In the genomic region with DNA sequence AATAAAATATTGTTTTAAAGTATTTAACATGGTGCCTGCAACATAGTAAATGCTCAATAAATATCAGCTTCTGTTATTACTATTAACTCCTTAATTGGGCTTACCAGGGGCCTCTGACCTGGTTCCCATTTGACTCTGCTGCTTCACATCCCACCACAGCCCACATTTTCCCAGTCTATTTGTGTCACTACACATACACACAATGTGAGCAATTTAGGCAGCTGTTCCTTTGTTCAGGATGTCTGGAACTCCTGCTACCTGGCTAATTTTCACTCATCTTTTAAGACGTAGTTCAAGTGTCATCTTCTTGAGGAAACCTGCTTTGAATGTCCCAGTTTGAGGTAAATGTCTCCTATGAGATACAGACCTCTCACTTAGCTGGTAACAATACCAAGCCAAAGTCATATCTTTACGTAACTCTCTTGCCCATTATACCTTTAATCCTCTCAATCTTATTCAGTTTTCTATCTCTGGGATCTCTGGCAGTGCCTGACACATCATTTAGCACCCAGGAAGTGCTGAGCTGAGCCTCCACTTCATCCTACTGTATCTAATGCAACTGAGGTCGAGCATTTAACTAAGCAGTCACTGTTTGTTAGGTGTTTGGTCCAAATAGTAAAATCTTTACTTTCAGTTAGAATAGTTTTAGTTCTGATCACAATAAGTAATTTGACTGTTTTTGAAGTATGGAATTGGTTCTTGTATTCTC, we compare ENCODE assay signal across 11 cellular contexts. TPM values are rescaled to one million over a fixed set of nuclear protein-coding genes. Genes with fewer than 3 reads are reported as not detected.
A peak's percentile ranks its signal among the peaks of the same experiment; 100 is the strongest.
DNase-seq lines count a peak whose midpoint lies in the region; ATAC-seq and TF ChIP-seq lines count a peak whose summit lies in the region.
"Had no signal": no experiment of that assay in that cellular context is flagged by ENCODE, and none has a peak within 500 bp of the region (broad histone marks: within the 10 kb centered on the region; RNA-seq: fewer than 3 reads in every experiment).

No MANE protein-coding gene starts in this region.

- H3K4me1 ChIP-seq in gastroesophageal sphincter: peaks cover 16 to 83% (median 18%) of the 10 kb centered on the region in 3 donors
- H3K4me1 ChIP-seq: prostate gland had no signal

- CTCF ChIA-PET in activated CD8-positive, alpha-beta memory T cell treated with anti-CD3 and anti-CD28 coated beads, Interleukin-2, amount 10 ng/mL, durations not matched to agents 7 days and 5 days (lab: Charles Lee): interaction anchor here (1.0 to 2.3 kb wide), 3 partner anchors 21 to 48 kb away, joined by 3 to 8 read pairs (median 6); no protein-coding TSS in a partner anchor
- CTCF ChIA-PET in activated B cell treated with CpG ODN at 0.5 μM for 24 hours (lab: Charles Lee): interaction anchor here (1.3 to 1.9 kb wide), 2 partner anchors 18 to 32 kb away, joined by 3 to 7 read pairs; no protein-coding TSS in a partner anchor

- H3K4me3 ChIP-seq in gastroesophageal sphincter: peak overlapping the region; percentile 1 to 99
- H3K4me3 ChIP-seq: prostate gland had no signal

- no peak for DNase-seq in activated CD8-positive, alpha-beta memory T cell treated with anti-CD3 and anti-CD28 coated beads, Interleukin-2, amount 10 ng/mL, durations not matched to agents 7 days and 5 days
- no peak for DNase-seq in activated CD8-positive, alpha-beta memory T cell treated with anti-CD3 and anti-CD28 coated beads, Interleukin-2, amount 50 U/mL, for 4 hours
- no peak for DNase-seq in activated B cell treated with CpG ODN at 0.5 μM for 24 hours
- DNase-seq in stimulated activated naive B cell treated with anti-CD40 and anti-IgM and Interleukin-4, amounts not matched to agents 10 μg/mL and 1 μg/mL and 100 μg/mL, for 72 hours: no peak
- DNase-seq in occipital lobe (lab: John Stamatoyannopoulos, UW): no peak
- no peak for DNase-seq in hepatic stellate cell (ENCODE audit: low spot score)
- DNase-seq in SW480 (ENCODE audit: low spot score): no peak
- DNase-seq: amniotic stem cell, NCI-H1694 treated with DMSO at 0.1 percent for 48 hours had no signal

- H3K27me3 ChIP-seq in gastroesophageal sphincter: no peaks in the 10 kb centered on the region

- no peaks in the 10 kb centered on the region for H3K9me3 ChIP-seq in gastroesophageal sphincter
- H3K9me3 ChIP-seq: prostate gland had no signal

- peaks cover 34% of the 10 kb centered on the region for H3K36me3 Mint-ChIP-seq in activated CD8-positive, alpha-beta memory T cell treated with anti-CD3 and anti-CD28 coated beads, Interleukin-2, amount 10 ng/mL, durations not matched to agents 7 days and 5 days
- peaks cover 64% of the 10 kb centered on the region for H3K36me3 Mint-ChIP-seq in activated B cell treated with CpG ODN at 0.5 μM for 24 hours (ENCODE audit: low read depth)
- peaks cover 15 to 35% of the 10 kb centered on the region in 2 donors for H3K36me3 Mint-ChIP-seq in stimulated activated naive B cell treated with anti-CD40 and anti-IgM and Interleukin-4, amounts not matched to agents 10 μg/mL and 1 μg/mL and 100 μg/mL, for 72 hours

- H3K27ac ChIP-seq in gastroesophageal sphincter: peak overlapping the region; percentile 45 to 100 (median 81)
- H3K27ac ChIP-seq: prostate gland had no signal

- H3K36me3 ChIP-seq in gastroesophageal sphincter: no peaks in the 10 kb centered on the region
- H3K36me3 ChIP-seq: prostate gland had no signal

- 52 to 59% methylated on average over 3 of the region's 3 CpGs for WGBS in gastroesophageal sphincter (ENCODE audit: low coverage in 1 of 2), 2 donors

- TF ChIP-seq EP300 in gastroesophageal sphincter (IDR thresholded peaks at IDR 0.05): no peak

- TF ChIP-seq POLR2A in gastroesophageal sphincter (IDR thresholded peaks at IDR 0.05): no peak

- H3K27ac Mint-ChIP-seq in activated CD8-positive, alpha-beta memory T cell treated with anti-CD3 and anti-CD28 coated beads, Interleukin-2, amount 10 ng/mL, durations not matched to agents 7 days and 5 days: peak overlapping the region; percentile 95
- peak overlapping the region; percentile 69 for H3K27ac Mint-ChIP-seq in activated B cell treated with CpG ODN at 0.5 μM for 24 hours
- H3K27ac Mint-ChIP-seq in stimulated activated naive B cell treated with anti-CD40 and anti-IgM and Interleukin-4, amounts not matched to agents 10 μg/mL and 1 μg/mL and 100 μg/mL, for 72 hours: peak overlapping the region; percentile 92

- POLR2A ChIA-PET in activated B cell treated with CpG ODN at 0.5 μM for 24 hours (lab: Charles Lee): interaction anchor here (0.5 to 2.8 kb wide), 10 partner anchors 8 to 277 kb away, joined by 3 to 9 read pairs (median 6); no protein-coding TSS in a partner anchor

- no peaks in the 10 kb centered on the region for H3K27me3 Mint-ChIP-seq in activated CD8-positive, alpha-beta memory T cell treated with anti-CD3 and anti-CD28 coated beads, Interleukin-2, amount 10 ng/mL, durations not matched to agents 7 days and 5 days
- H3K27me3 Mint-ChIP-seq in activated B cell treated with CpG ODN at 0.5 μM for 24 hours: no peaks in the 10 kb centered on the region
- no peaks in the 10 kb centered on the region for H3K27me3 Mint-ChIP-seq in stimulated activated naive B cell treated with anti-CD40 and anti-IgM and Interleukin-4, amounts not matched to agents 10 μg/mL and 1 μg/mL and 100 μg/mL, for 72 hours

- TF ChIP-seq CTCF in activated B cell treated with CpG ODN at 0.5 μM for 24 hours (IDR thresholded peaks at IDR 0.05) (no peak), gastroesophageal sphincter (IDR thresholded peaks at IDR 0.05) (no peak)

- peak; percentile 3 for ATAC-seq in activated CD8-positive, alpha-beta memory T cell treated with anti-CD3 and anti-CD28 coated beads, Interleukin-2, amount 10 ng/mL, durations not matched to agents 7 days and 5 days
- ATAC-seq in activated B cell treated with CpG ODN at 0.5 μM for 24 hours (ENCODE audit: low read depth) (no peak), gastroesophageal sphincter (no peak)
- no peak for ATAC-seq in stimulated activated naive B cell treated with anti-CD40 and anti-IgM and Interleukin-4, amounts not matched to agents 10 μg/mL and 1 μg/mL and 100 μg/mL, for 72 hours (replicated peaks)

- no peaks in the 10 kb centered on the region for H3K9me3 Mint-ChIP-seq in activated CD8-positive, alpha-beta memory T cell treated with anti-CD3 and anti-CD28 coated beads, Interleukin-2, amount 10 ng/mL, durations not matched to agents 7 days and 5 days (ENCODE audit: low read depth)
- H3K9me3 Mint-ChIP-seq in activated B cell treated with CpG ODN at 0.5 μM for 24 hours: no peaks in the 10 kb centered on the region
- no peaks in the 10 kb centered on the region for H3K9me3 Mint-ChIP-seq in stimulated activated naive B cell treated with anti-CD40 and anti-IgM and Interleukin-4, amounts not matched to agents 10 μg/mL and 1 μg/mL and 100 μg/mL, for 72 hours

- peaks cover 65% of the 10 kb centered on the region for H3K4me1 Mint-ChIP-seq in activated CD8-positive, alpha-beta memory T cell treated with anti-CD3 and anti-CD28 coated beads, Interleukin-2, amount 10 ng/mL, durations not matched to agents 7 days and 5 days
- H3K4me1 Mint-ChIP-seq in activated B cell treated with CpG ODN at 0.5 μM for 24 hours: peaks cover 85% of the 10 kb centered on the region
- H3K4me1 Mint-ChIP-seq in stimulated activated naive B cell treated with anti-CD40 and anti-IgM and Interleukin-4, amounts not matched to agents 10 μg/mL and 1 μg/mL and 100 μg/mL, for 72 hours: peaks cover 42 to 71% of the 10 kb centered on the region in 2 donors

- intact Hi-C loops in activated B cell treated with CpG ODN at 0.5 μM for 24 hours (cut with micrococcal nuclease): loop anchor here (1.0 kb wide), 1 partner anchor 9 kb away; no protein-coding TSS in a partner anchor

- H3K4me3 Mint-ChIP-seq in activated CD8-positive, alpha-beta memory T cell treated with anti-CD3 and anti-CD28 coated beads, Interleukin-2, amount 10 ng/mL, durations not matched to agents 7 days and 5 days: peak overlapping the region; percentile 91
- peak overlapping the region; percentile 97 for H3K4me3 Mint-ChIP-seq in activated B cell treated with CpG ODN at 0.5 μM for 24 hours
- peak overlapping the region; percentile 76 to 77 for H3K4me3 Mint-ChIP-seq in stimulated activated naive B cell treated with anti-CD40 and anti-IgM and Interleukin-4, amounts not matched to agents 10 μg/mL and 1 μg/mL and 100 μg/mL, for 72 hours

RNA-seq across cellular contexts. Expression of gene TGFBR2, which starts 4.5 kb away (rescaled TPM):
- total RNA-seq in activated CD8-positive, alpha-beta memory T cell treated with anti-CD3 and anti-CD28 coated beads, Interleukin-2, amount 10 ng/mL, durations not matched to agents 7 days and 5 days: 10 to 100 TPM; 47.3 to 50.5 TPM
- total RNA-seq in activated B cell treated with CpG ODN at 0.5 μM for 24 hours (99.1 and 104 TPM in 2 replicates), gastroesophageal sphincter (100 to 1,000 TPM; 174 to 297 (median 231) TPM), occipital lobe (5.8 TPM)
